16 cellular contexts compared by ENCODE assay signal in genomic region chr20:45907219-45907948, GRCh38. TPM values are rescaled to one million over a fixed set of nuclear protein-coding genes. Genes with fewer than 3 reads are reported as not detected.
A peak's percentile ranks its signal among the peaks of the same experiment; 100 is the strongest.
DNase-seq lines count a peak whose midpoint lies in the region; ATAC-seq, FAIRE-seq and TF ChIP-seq lines count a peak whose summit lies in the region.
"Had no signal": no experiment of that assay in that cellular context is flagged by ENCODE, and none has a peak within 500 bp of the region (broad histone marks: within the 10 kb centered on the region; RNA-seq: fewer than 3 reads in every experiment).

No MANE protein-coding gene starts in this region.

- TF ChIP-seq CTCF in kidney (IDR thresholded peaks at IDR 0.05; ENCODE audit: borderline replicate concordance, extremely low read depth, insufficient read depth) (no peak), PC-3 (conservative IDR thresholded peaks at IDR 0.05; ENCODE audit: low read depth, low read length) (no peak)

- DNase-seq in activated naive CD8-positive, alpha-beta T cell treated with anti-CD3 and anti-CD28 coated beads, Interleukin-2, amount 50 U/mL, for 24 hours, result no peak
- peak; percentile 54 for DNase-seq in kidney
- no peak for DNase-seq in PC-3
- no peak for DNase-seq in NOMO-1 (lab: John Stamatoyannopoulos, UW; ENCODE audit: unreplicated experiment in 2 of 2)
- DNase-seq in HEK293T (ENCODE audit: extremely low spot score), result no peak
- DNase-seq: CD8-positive, alpha-beta T cell; COR-L47; DMS153; DMS79 treated with DMSO at 0.1 percent for 48 hours; GDM1; HCEC 1CT had no signal

- H3K4me1 ChIP-seq in kidney (ENCODE audit: control insufficient read depth in 1 of 2, insufficient read depth in 1 of 2, low read depth in 1 of 2, low read length in 2 of 2), result peaks cover 0 to 6% of the 10 kb centered on the region in 2 donors
- peaks cover 26% of the 10 kb centered on the region for H3K4me1 ChIP-seq in PC-3 (ENCODE audit: insufficient read depth, low read length)

- H3K9me3 ChIP-seq in kidney (ENCODE audit: control insufficient read depth in 1 of 2, low read length in 2 of 2) (no peaks in the 10 kb centered on the region), PC-3 (ENCODE audit: low read length) (no peaks in the 10 kb centered on the region)

- no peak for FAIRE-seq in kidney (lab: Jason Lieb, UNC)
- FAIRE-seq: D721Med, GM12892 had no signal

- no TSS peak for BruUV-seq in PC-3 (replicated peaks; lab: Mats Ljungman, UMichigan)

- H4K20me1 ChIP-seq in PC-3 (ENCODE audit: low read length), result no peaks in the 10 kb centered on the region

- no peaks in the 10 kb centered on the region for H3K9me3 Mint-ChIP-seq in activated naive CD8-positive, alpha-beta T cell (ENCODE audit: low read depth)
- H3K9me3 Mint-ChIP-seq in activated naive CD8-positive, alpha-beta T cell treated with anti-CD3 and anti-CD28 coated beads, Interleukin-2, amount 50 U/mL, for 24 hours, result no peaks in the 10 kb centered on the region
- H3K9me3 Mint-ChIP-seq: CD8-positive, alpha-beta T cell had no signal

- no peak overlapping the region for H2AFZ ChIP-seq in PC-3 (ENCODE audit: low read length)

- H3K36me3 Mint-ChIP-seq in activated naive CD8-positive, alpha-beta T cell, result no peaks in the 10 kb centered on the region
- H3K36me3 Mint-ChIP-seq in activated naive CD8-positive, alpha-beta T cell treated with anti-CD3 and anti-CD28 coated beads, Interleukin-2, amount 50 U/mL, for 24 hours (ENCODE audit: low read depth), result no peaks in the 10 kb centered on the region
- H3K36me3 Mint-ChIP-seq: CD8-positive, alpha-beta T cell had no signal

- POLR2A ChIA-PET in PC-3 (lab: Charles Lee; ENCODE audit: unreplicated experiment) (no interaction called here), HEK293T (lab: Yijun Ruan, JAX) (interaction anchor here (3.0 kb wide), 1 partner anchor 26 kb away, joined by 16 read pairs; the partner anchor contains the start of gene ZSWIM1)

- peak overlapping the region; percentile 7 for H3K27ac Mint-ChIP-seq in activated naive CD8-positive, alpha-beta T cell
- H3K27ac Mint-ChIP-seq in activated naive CD8-positive, alpha-beta T cell treated with anti-CD3 and anti-CD28 coated beads, Interleukin-2, amount 50 U/mL, for 24 hours, result no peak overlapping the region
- H3K27ac Mint-ChIP-seq: CD8-positive, alpha-beta T cell had no signal

- H3K36me3 ChIP-seq in kidney (ENCODE audit: control insufficient read depth in 1 of 2, insufficient read depth in 2 of 2, low read length in 2 of 2) (no peaks in the 10 kb centered on the region), PC-3 (ENCODE audit: low read depth, low read length) (no peaks in the 10 kb centered on the region)

- intact Hi-C loops in kidney (cut with DNase I), result no loop called here
- intact Hi-C loops in PC-3 (cut with micrococcal nuclease), result no loop called here

- H3K27ac ChIP-seq in kidney (ENCODE audit: low read depth in 2 of 2, low read length in 2 of 2) (no peak overlapping the region), PC-3 (ENCODE audit: low read length) (no peak overlapping the region)
- H3K27ac ChIP-seq: 22Rv1 had no signal

- H3K79me2 ChIP-seq in PC-3 (ENCODE audit: low read length), result no peaks in the 10 kb centered on the region

- H3K27me3 ChIP-seq in PC-3 (ENCODE audit: low read length), result no peaks in the 10 kb centered on the region

- CTCF ChIA-PET in PC-3 (lab: Charles Lee), result no interaction called here
- CTCF ChIA-PET in HEK293T (lab: Yijun Ruan, JAX), result interaction anchor here (0.9 kb wide), 1 partner anchor 63 kb away, joined by 4 read pairs; no protein-coding TSS in a partner anchor

- H3F3A ChIP-seq in PC-3 (ENCODE audit: low read length, unreplicated experiment), result peaks cover 4% of the 10 kb centered on the region

- H3K9me2 ChIP-seq in PC-3 (replicated peaks; ENCODE audit: low read length), result no peaks in the 10 kb centered on the region

- H3K4me3 ChIP-seq in kidney (ENCODE audit: low read length in 2 of 2) (no peak overlapping the region), PC-3 (ENCODE audit: low read length) (no peak overlapping the region)

- H3K4me2 ChIP-seq in PC-3 (ENCODE audit: low read length), result no peak overlapping the region

- no peak overlapping the region for H3K4me3 Mint-ChIP-seq in activated naive CD8-positive, alpha-beta T cell
- no peak overlapping the region for H3K4me3 Mint-ChIP-seq in activated naive CD8-positive, alpha-beta T cell treated with anti-CD3 and anti-CD28 coated beads, Interleukin-2, amount 50 U/mL, for 24 hours
- H3K4me3 Mint-ChIP-seq: CD8-positive, alpha-beta T cell had no signal

- peaks cover 12% of the 10 kb centered on the region for H3K4me1 Mint-ChIP-seq in activated naive CD8-positive, alpha-beta T cell (ENCODE audit: low read depth)
- H3K4me1 Mint-ChIP-seq in activated naive CD8-positive, alpha-beta T cell treated with anti-CD3 and anti-CD28 coated beads, Interleukin-2, amount 50 U/mL, for 24 hours, result peaks cover 19% of the 10 kb centered on the region

- H3K27me3 Mint-ChIP-seq in activated naive CD8-positive, alpha-beta T cell, result no peaks in the 10 kb centered on the region
- peaks cover 2% of the 10 kb centered on the region for H3K27me3 Mint-ChIP-seq in activated naive CD8-positive, alpha-beta T cell treated with anti-CD3 and anti-CD28 coated beads, Interleukin-2, amount 50 U/mL, for 24 hours

- H3K9ac ChIP-seq in kidney (ENCODE audit: low read length in 2 of 2) (no peak overlapping the region), PC-3 (ENCODE audit: low read length) (no peak overlapping the region)

- no peak for ATAC-seq in activated naive CD8-positive, alpha-beta T cell treated with anti-CD3 and anti-CD28 coated beads, Interleukin-2, amount 50 U/mL, for 24 hours
- ATAC-seq in PC-3, result no peak
- ATAC-seq: CD8-positive, alpha-beta T cell had no signal

TF ChIP-seq in HEK293T, 16 proteins besides CTCF, POLR2A, EP300 and RAD21:
- TF ChIP-seq ZNF384 (IDR thresholded peaks at IDR 0.05) (no peak), SP1 (IDR thresholded peaks at IDR 0.05) (no peak), HDGF (IDR thresholded peaks at IDR 0.05; ENCODE audit: borderline replicate concordance) (no peak), FOXM1 (IDR thresholded peaks at IDR 0.05; ENCODE audit: borderline replicate concordance) (no peak), NFRKB (IDR thresholded peaks at IDR 0.05) (no peak), TARDBP (IDR thresholded peaks at IDR 0.05) (no peak), BHLHE40 (IDR thresholded peaks at IDR 0.05; ENCODE audit: borderline replicate concordance) (no peak), ELF4 (IDR thresholded peaks at IDR 0.05) (no peak), CTBP1 (IDR thresholded peaks at IDR 0.05; ENCODE audit: borderline replicate concordance) (no peak), LEF1 (IDR thresholded peaks at IDR 0.05; ENCODE audit: borderline replicate concordance) (no peak), L3MBTL2 (conservative IDR thresholded peaks at IDR 0.05) (no peak), ARNT (IDR thresholded peaks at IDR 0.05) (no peak), SUZ12 (IDR thresholded peaks at IDR 0.05) (no peak), FOXK2 (IDR thresholded peaks at IDR 0.05) (no peak), FOXA1 (IDR thresholded peaks at IDR 0.05) (no peak), PKNOX1 (IDR thresholded peaks at IDR 0.05) (no peak)
TF ChIP-seq in HEK293T: peak in this region for 0.

RNA-seq across cellular contexts. Expression of gene PLTP, which starts 4.6 kb away (rescaled TPM):
- total RNA-seq in kidney (345 TPM), PC-3 (2014; rRNA removed) (56.6 and 61.5 TPM in 2 replicates)
- 790 TPM for polyA plus RNA-seq in kidney (ENCODE audit: insufficient read depth, low read depth, low replicate concordance)
- total RNA-seq: CD8-positive, alpha-beta T cell had no signal

RNA-seq across cellular contexts. Expression of gene CTSA, which starts 16.2 kb away (rescaled TPM):
- total RNA-seq in kidney, result 180 TPM
- 408 TPM for polyA plus RNA-seq in kidney (ENCODE audit: insufficient read depth, low read depth, low replicate concordance)
- 98.0 and 129 TPM in 2 replicates for total RNA-seq in PC-3 (2014; rRNA removed)

RNA-seq across cellular contexts. Expression of gene NEURL2, which starts 16.4 kb away (rescaled TPM):
- total RNA-seq in kidney (27.5 TPM), PC-3 (2014; rRNA removed) (2.3 and 3.7 TPM in 2 replicates)
- 37.3 TPM for polyA plus RNA-seq in kidney (ENCODE audit: insufficient read depth, low read depth, low replicate concordance)

RNA-seq across cellular contexts. Expression of gene SPATA25, which starts 20.0 kb away (rescaled TPM):
- total RNA-seq in kidney (6.7 TPM), PC-3 (2014; rRNA removed) (0.40 and 0.46 TPM in 2 replicates)
- 6.7 TPM for polyA plus RNA-seq in kidney (ENCODE audit: insufficient read depth, low read depth, low replicate concordance)
- polyA plus RNA-seq: CD14-positive monocyte had no signal

RNA-seq across cellular contexts. Expression of gene ZSWIM1, which starts 26.4 kb away (rescaled TPM):
- total RNA-seq in kidney (13.1 TPM), PC-3 (2014; rRNA removed) (9.4 and 16.3 TPM in 2 replicates)
- 6.7 TPM for polyA plus RNA-seq in kidney (ENCODE audit: insufficient read depth, low read depth, low replicate concordance)
